Comparison of ENCODE assay signal across 22 cellular contexts in genomic region chr3:11627612-11628011, GRCh38.
"Had no signal": no experiment of that assay in that cellular context is flagged by ENCODE, and none has a peak within 500 bp of the region (broad histone marks: within the 10 kb centered on the region; RNA-seq: fewer than 3 reads in every experiment).

No MANE protein-coding gene starts in this region.

- H3K9me3 Mint-ChIP-seq: effector memory CD8-positive, alpha-beta T cell; immature natural killer cell; memory B cell; mesothelial cell of epicardium; natural killer cell treated with Interleukin-12 subunit alpha and Interleukin-12 subunit beta and Interleukin-15 and Interleukin-18, amount 100 ng/mL, for 72 hours had no signal

- H3K4me3 ChIP-seq: esophagus squamous epithelium, gastroesophageal sphincter, left ventricle myocardium inferior, lower lobe of right lung, neural progenitor cell, ovary, right atrium auricular region, sigmoid colon, skin epidermis, tibial artery, upper lobe of right lung had no signal

- H3K36me3 Mint-ChIP-seq: immature natural killer cell had no signal

- H3K27ac ChIP-seq: esophagus squamous epithelium, gastroesophageal sphincter, left ventricle myocardium inferior, lower lobe of right lung, neural progenitor cell, ovary, right atrium auricular region, sigmoid colon, skin epidermis, tibial artery, upper lobe of right lung had no signal

- H3K9me3 ChIP-seq: esophagus squamous epithelium, gastroesophageal sphincter, left ventricle myocardium inferior, lower lobe of right lung, ovary, right atrium auricular region, sigmoid colon, tibial artery, upper lobe of right lung had no signal

- H3K27ac Mint-ChIP-seq: memory B cell, neural progenitor cell had no signal

- ATAC-seq: effector memory CD8-positive, alpha-beta T cell; gastroesophageal sphincter; lower lobe of right lung; natural killer cell treated with Interleukin-12 subunit alpha and Interleukin-12 subunit beta and Interleukin-15 and Interleukin-18, amount 100 ng/mL, for 72 hours; upper lobe of right lung had no signal

- H3K27me3 Mint-ChIP-seq: effector memory CD8-positive, alpha-beta T cell; memory B cell; natural killer cell treated with Interleukin-12 subunit alpha and Interleukin-12 subunit beta and Interleukin-15 and Interleukin-18, amount 100 ng/mL, for 72 hours had no signal

- H3K36me3 ChIP-seq: esophagus squamous epithelium, gastroesophageal sphincter, left ventricle myocardium inferior, lower lobe of right lung, neural progenitor cell, ovary, right atrium auricular region, sigmoid colon, tibial artery, upper lobe of right lung had no signal

- H3K4me3 Mint-ChIP-seq: immature natural killer cell, memory B cell, mesothelial cell of epicardium, neural progenitor cell had no signal

- DNase-seq: effector memory CD8-positive, alpha-beta T cell; esophagus squamous epithelium; foreskin fibroblast; glutamatergic neuron; immature natural killer cell; left ventricle myocardium inferior; lower lobe of right lung; nucleus accumbens; ovary; sigmoid colon; stimulated activated CD4-positive, alpha-beta T cell treated with anti-CD3 and anti-CD28 coated beads, Interleukin-2, amount 100 ng/mL, for 24 hours; stimulated activated CD4-positive, alpha-beta T cell treated with anti-CD3 and anti-CD28 coated beads, Interleukin-4, amount 100 ng/mL, for 4 hours; stimulated activated naive CD4-positive, alpha-beta T cell; tibial artery; upper lobe of right lung had no signal
